ENCODE assay signal across 11 cellular contexts in the genomic region with DNA sequence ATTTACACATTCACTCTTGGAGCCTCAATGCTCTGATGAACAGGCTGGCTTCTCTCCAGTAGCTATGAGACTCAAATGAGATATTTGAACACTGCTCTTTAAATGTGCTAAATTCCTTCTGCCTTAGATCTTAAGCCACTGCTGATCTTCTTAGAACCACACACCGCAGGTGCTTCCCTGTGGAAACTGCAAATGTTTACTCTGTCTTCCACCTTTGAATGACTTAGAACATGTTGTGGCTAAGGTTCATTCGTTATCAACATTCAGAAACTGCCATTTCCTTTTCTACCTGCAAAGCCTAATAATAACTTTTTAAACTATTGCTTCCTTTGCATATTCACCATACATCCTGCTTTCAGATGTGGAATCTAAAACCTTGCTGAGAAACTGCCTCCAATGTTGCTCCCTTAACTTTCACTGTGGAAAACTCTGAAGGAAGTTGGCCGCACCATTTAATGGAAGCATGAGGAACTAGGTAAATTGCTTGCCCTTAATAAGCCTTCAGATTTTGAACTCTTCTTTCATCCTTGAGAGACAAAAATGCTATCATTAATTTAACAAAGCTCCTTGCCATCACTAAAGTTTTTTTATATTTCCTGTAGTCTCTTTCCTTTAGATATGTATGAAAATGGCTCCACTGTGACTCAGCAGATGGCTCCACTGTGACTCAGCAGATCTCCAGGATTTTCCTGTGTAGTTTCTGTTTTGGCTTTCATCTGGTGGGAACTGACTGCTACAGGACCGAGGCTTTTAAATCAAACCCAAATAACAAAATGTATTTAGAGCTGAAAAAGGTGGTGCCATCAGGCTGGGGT.
DNase-seq lines count a peak whose midpoint lies in the region; ATAC-seq and TF ChIP-seq lines count a peak whose summit lies in the region.
"Had no signal": no experiment of that assay in that cellular context is flagged by ENCODE, and none has a peak within 500 bp of the region (broad histone marks: within the 10 kb centered on the region; RNA-seq: fewer than 3 reads in every experiment).

No MANE protein-coding gene starts in this region.

- H3K4me3 Mint-ChIP-seq in activated CD4-positive, alpha-beta T cell treated with anti-CD3 and anti-CD28 coated beads, Interleukin-2, amount 10 ng/mL, durations not matched to agents 24 days and 14 days = no peak overlapping the region

- peak overlapping the region; percentile 30 for H3K4me3 ChIP-seq in OCI-LY7 (ENCODE audit: low read depth, low read length, poor library complexity, severe bottlenecking)

- TF ChIP-seq CTCF in OCI-LY7 (conservative IDR thresholded peaks at IDR 0.05; ENCODE audit: low read length) = no peak

- H3K79me2 ChIP-seq in OCI-LY7 (ENCODE audit: insufficient read depth, low read depth, low read length) = no peaks in the 10 kb centered on the region

- CTCF ChIA-PET in OCI-LY7 (lab: Charles Lee; ENCODE audit: unreplicated experiment) = no interaction called here

- H3K27ac Mint-ChIP-seq in activated CD4-positive, alpha-beta T cell treated with anti-CD3 and anti-CD28 coated beads, Interleukin-2, amount 10 ng/mL, durations not matched to agents 24 days and 14 days = no peak overlapping the region

- POLR2A ChIA-PET in OCI-LY7 (lab: Charles Lee) = interaction anchor here (0.6 to 1.9 kb wide), 5 partner anchors 10 to 204 kb away, joined by 3 to 5 read pairs (median 3); no protein-coding TSS in a partner anchor

- H3K4me1 Mint-ChIP-seq in activated CD4-positive, alpha-beta T cell treated with anti-CD3 and anti-CD28 coated beads, Interleukin-2, amount 10 ng/mL, durations not matched to agents 24 days and 14 days = peaks cover 14% of the 10 kb centered on the region

- ATAC-seq in HG03565 (IDR thresholded peaks at IDR 0.05; ENCODE audit: unreplicated experiment) = no peak

- peaks cover 12% of the 10 kb centered on the region for H3K9me3 ChIP-seq in OCI-LY7 (ENCODE audit: low read length)

- intact Hi-C loops in activated CD4-positive, alpha-beta T cell treated with anti-CD3 and anti-CD28 coated beads, Interleukin-2, amount 10 ng/mL, durations not matched to agents 24 days and 14 days (cut with micrococcal nuclease) = no loop called here
- intact Hi-C loops in OCI-LY7 (cut with micrococcal nuclease; ENCODE audit: unreplicated experiment) = no loop called here

- no peaks in the 10 kb centered on the region for H3K36me3 ChIP-seq in OCI-LY7 (ENCODE audit: insufficient read depth, low read length)

- no peaks in the 10 kb centered on the region for H3K36me3 Mint-ChIP-seq in activated CD4-positive, alpha-beta T cell treated with anti-CD3 and anti-CD28 coated beads, Interleukin-2, amount 10 ng/mL, durations not matched to agents 24 days and 14 days (ENCODE audit: low read depth)

- H3K9me2 ChIP-seq in OCI-LY7 (ENCODE audit: insufficient read depth, low read length) = no peaks in the 10 kb centered on the region

- H3K4me2 ChIP-seq in OCI-LY7 (ENCODE audit: low read length) = peak overlapping the region; percentile 58

- peaks cover 15% of the 10 kb centered on the region for H3K9me3 Mint-ChIP-seq in activated CD4-positive, alpha-beta T cell treated with anti-CD3 and anti-CD28 coated beads, Interleukin-2, amount 10 ng/mL, durations not matched to agents 24 days and 14 days

- peaks cover 21% of the 10 kb centered on the region for H3K27me3 Mint-ChIP-seq in activated CD4-positive, alpha-beta T cell treated with anti-CD3 and anti-CD28 coated beads, Interleukin-2, amount 10 ng/mL, durations not matched to agents 24 days and 14 days

- H4K20me1 ChIP-seq in OCI-LY7 (ENCODE audit: insufficient read depth, low read length) = no peaks in the 10 kb centered on the region

- DNase-seq in activated CD4-positive, alpha-beta T cell treated with anti-CD3 and anti-CD28 coated beads, Interleukin-2, amount 10 ng/mL, durations not matched to agents 24 days and 14 days = peak; percentile 70
- no peak for DNase-seq in activated CD4-positive, alpha-beta T cell treated with anti-CD3 and anti-CD28 coated beads for 48 hours
- peak; percentile 59 for DNase-seq in OCI-LY7 (ENCODE audit: low spot score)
- peak; percentile 39 for DNase-seq in central memory CD4-positive, alpha-beta T cell
- DNase-seq in pulmonary artery endothelial cell (ENCODE audit: low read depth, low spot score) = peak; percentile 86
- no peak for DNase-seq in NCI-H1930 (lab: John Stamatoyannopoulos, UW)
- no peak for DNase-seq in SKM-1 (lab: John Stamatoyannopoulos, UW; ENCODE audit: unreplicated experiment)
- DNase-seq: midbrain had no signal

- peak overlapping the region; percentile 64 for H3K27ac ChIP-seq in OCI-LY7 (ENCODE audit: low read depth, low read length, poor library complexity, severe bottlenecking)
- H3K27ac ChIP-seq: C4-2B, HL-60 had no signal

- peak overlapping the region; percentile 93 for H2AFZ ChIP-seq in OCI-LY7 (ENCODE audit: low read length)

- peaks cover 17% of the 10 kb centered on the region for H3K4me1 ChIP-seq in OCI-LY7 (ENCODE audit: insufficient read depth, low read length, poor library complexity, severe bottlenecking)

- no TSS peak for BruUV-seq in OCI-LY7 (replicated peaks; lab: Mats Ljungman, UMichigan)

Comparison
In these comparisons a context has a peak if more than half of its experiments do, and no peak if none do; other contexts are left out.
1. DNase-seq: peak in activated CD4-positive, alpha-beta T cell treated with anti-CD3 and anti-CD28 coated beads, Interleukin-2, amount 10 ng/mL, durations not matched to agents 24 days and 14 days (single experiment), OCI-LY7 (single experiment), central memory CD4-positive, alpha-beta T cell (single experiment) and pulmonary artery endothelial cell (single experiment); none in activated CD4-positive, alpha-beta T cell treated with anti-CD3 and anti-CD28 coated beads for 48 hours (single experiment), NCI-H1930 (0 of 2) and SKM-1 (single experiment).